In genomic region chr7:127251458-127252379, GRCh38 we compare ENCODE assay signal across 8 cellular contexts. TPM values are rescaled to one million over a fixed set of nuclear protein-coding genes. Genes with fewer than 3 reads are reported as not detected.
DNase-seq lines count a peak whose midpoint lies in the region; ATAC-seq and TF ChIP-seq lines count a peak whose summit lies in the region.

No MANE protein-coding gene starts in this region.

- peak overlapping the region; percentile 77 for H3K9ac ChIP-seq in NT2/D1 (ENCODE audit: insufficient read length, low read depth)
- H3K9ac ChIP-seq in colonic mucosa (ENCODE audit: low read depth in 2 of 2, low read length in 2 of 2): peak overlapping the region; percentile 38 to 66

- H3K9me3 ChIP-seq in NT2/D1 (ENCODE audit: insufficient read depth, low read length) (no peaks in the 10 kb centered on the region), colonic mucosa (no peaks in the 10 kb centered on the region), mucosa of descending colon (no peaks in the 10 kb centered on the region)

- DNase-seq in NCI-H1417 (lab: John Stamatoyannopoulos, UW) (peak; percentile 38 to 82 (median 71)), NCI-H1417 treated with DMSO at 0.1 percent for 48 hours (lab: John Stamatoyannopoulos, UW) (no peak), NT2/D1 (ENCODE audit: low read depth, low spot score) (no peak), colonic mucosa (peak; percentile 35), mucosa of descending colon (peak; percentile 32 to 56 (median 50)), cerebellum (ENCODE audit: low spot score) (no peak), HPDE6-E6E7 (ENCODE audit: extremely low spot score) (no peak)

- H3K27me3 ChIP-seq in NT2/D1 (ENCODE audit: insufficient read depth, insufficient read length): peaks cover 45% of the 10 kb centered on the region
- peaks cover 18% of the 10 kb centered on the region for H3K27me3 ChIP-seq in colonic mucosa

- H3K4me3 ChIP-seq in NT2/D1 (ENCODE audit: insufficient read length, low read depth) (peak overlapping the region; percentile 75), colonic mucosa (peak overlapping the region; percentile 93), mucosa of descending colon (no peak overlapping the region), urinary bladder (ENCODE audit: low read depth, low read length) (peak overlapping the region; percentile 55)

- H3K36me3 ChIP-seq in NT2/D1 (ENCODE audit: insufficient read depth, insufficient read length, low read length) (no peaks in the 10 kb centered on the region), colonic mucosa (no peaks in the 10 kb centered on the region), mucosa of descending colon (ENCODE audit: low read depth) (no peaks in the 10 kb centered on the region), urinary bladder (ENCODE audit: insufficient read depth) (no peaks in the 10 kb centered on the region)

- no peak for TF ChIP-seq CTCF in colonic mucosa (IDR thresholded peaks at IDR 0.05)
- TF ChIP-seq CTCF in mucosa of descending colon (IDR thresholded peaks at IDR 0.05): no peak

- intact Hi-C loops in colonic mucosa (cut with DNase I) (loop anchor here (5.0 to 10.0 kb wide), 2 partner anchors 144 to 447 kb away; no protein-coding TSS in a partner anchor), mucosa of descending colon (cut with DNase I, micrococcal nuclease) (no loop called here)

- no peaks in the 10 kb centered on the region for H3K4me1 ChIP-seq in NT2/D1 (ENCODE audit: insufficient read depth, insufficient read length)
- H3K4me1 ChIP-seq in colonic mucosa: no peaks in the 10 kb centered on the region
- H3K4me1 ChIP-seq in mucosa of descending colon (ENCODE audit: low read depth): peaks cover 28% of the 10 kb centered on the region
- no peaks in the 10 kb centered on the region for H3K4me1 ChIP-seq in urinary bladder (ENCODE audit: insufficient read depth)

- WGBS in urinary bladder: under 1% methylated on average over 81 of the region's 81 CpGs

- H3K27ac ChIP-seq in colonic mucosa (no peak overlapping the region), urinary bladder (ENCODE audit: low read depth) (no peak overlapping the region)

- peak; percentile 40 for ATAC-seq in mucosa of descending colon

RNA-seq across cellular contexts. Expression of gene GRM8, which starts 1.0 kb away (rescaled TPM):
- 1 to 10 TPM; 2.2 to 2.5 TPM for total RNA-seq in colonic mucosa
- total RNA-seq in mucosa of descending colon: 1 to 10 TPM in 2 of 3 donors, under 1 TPM in 1; 0.41 to 9.2 (median 4.4) TPM
- 0.48 TPM for total RNA-seq in urinary bladder
- 2.1 TPM for polyA plus RNA-seq in urinary bladder
- 25.2 TPM for total RNA-seq in cerebellum

Comparison
In these comparisons a context has a peak if more than half of its experiments do, and no peak if none do; other contexts are left out.
1. DNase-seq: peak in NCI-H1417 (3 of 3), colonic mucosa (single experiment) and mucosa of descending colon (3 of 3); none in NCI-H1417 treated with DMSO at 0.1 percent for 48 hours (single experiment), NT2/D1 (single experiment), cerebellum (single experiment) and HPDE6-E6E7 (single experiment).